Comparison of ENCODE assay signal across 8 cellular contexts in genomic region chr1:212698467-212699103, GRCh38. TPM values are rescaled to one million over a fixed set of nuclear protein-coding genes. Genes with fewer than 3 reads are reported as not detected.
A peak's percentile ranks its signal among the peaks of the same experiment; 100 is the strongest.
DNase-seq lines count a peak whose midpoint lies in the region; TF ChIP-seq lines count a peak whose summit lies in the region.

No MANE protein-coding gene starts in this region.

- 23 to 25% methylated on average over 12 of the region's 12 CpGs for WGBS in esophagus, 2 donors
- WGBS in spleen, 5 donors, result 29 to 37% (median 32%) methylated on average over 10 to 12 of the region's 12 CpGs

- intact Hi-C loops in spleen (cut with DNase I; ENCODE audit: low total_unique reads), result no loop called here

- no peaks in the 10 kb centered on the region for H3K27me3 Mint-ChIP-seq in IgD-negative memory B cell

- peaks cover 27 to 41% (median 36%) of the 10 kb centered on the region in 3 donors for H3K4me1 Mint-ChIP-seq in IgD-negative memory B cell

- H3K27ac Mint-ChIP-seq in IgD-negative memory B cell, result no peak overlapping the region

- H3K27me3 ChIP-seq in esophagus (ENCODE audit: control insufficient read depth in 1 of 2, insufficient read depth in 2 of 2, low read length in 2 of 2) (no peaks in the 10 kb centered on the region), spleen (replicated peaks in 1 of 7) (peaks cover 0 to 20% (median 0%) of the 10 kb centered on the region in 7 donors)

- TF ChIP-seq POLR2A in spleen (IDR thresholded peaks at IDR 0.05), result no peak

- no peaks in the 10 kb centered on the region for H3K9me3 ChIP-seq in esophagus (ENCODE audit: control insufficient read depth in 2 of 2, insufficient read depth in 1 of 2, low read depth in 1 of 2, low read length in 1 of 2)
- no peaks in the 10 kb centered on the region for H3K9me3 ChIP-seq in spleen

- H3K4me3 ChIP-seq in esophagus (ENCODE audit: low read depth in 1 of 2, low read length in 2 of 2), result peak overlapping the region; percentile 49 to 59
- peak overlapping the region; percentile 58 to 86 (median 73) for H3K4me3 ChIP-seq in spleen

- no peaks in the 10 kb centered on the region for H3K36me3 Mint-ChIP-seq in IgD-negative memory B cell

- H3K36me3 ChIP-seq in esophagus (ENCODE audit: control insufficient read depth in 2 of 2, insufficient read depth in 2 of 2, low read length in 1 of 2) (no peaks in the 10 kb centered on the region), spleen (peaks cover 0 to under 1% (median 0%) of the 10 kb centered on the region in 6 donors)

- H3K4me1 ChIP-seq in esophagus (ENCODE audit: control insufficient read depth in 2 of 2, insufficient read depth in 2 of 2, low read length in 1 of 2), result peaks cover 10 to 12% of the 10 kb centered on the region in 2 donors
- peaks cover 24 to 50% (median 39%) of the 10 kb centered on the region in 6 donors for H3K4me1 ChIP-seq in spleen

- H3K27ac ChIP-seq in esophagus (ENCODE audit: low read depth in 2 of 2, low read length in 1 of 2) (no peak overlapping the region), spleen (peak overlapping the region in 3 of 8 donors; percentile 73 to 86 (median 86))

- peak; percentile 53 for DNase-seq in activated CD8-positive, alpha-beta memory T cell treated with anti-CD3 and anti-CD28 coated beads for 24 hours
- DNase-seq in activated CD8-positive, alpha-beta memory T cell treated with anti-CD3 and anti-CD28 coated beads, Interleukin-2, amount 50 U/mL, for 4 hours, result no peak
- DNase-seq in spleen (no peak), medulla oblongata (ENCODE audit: extremely low spot score) (no peak), occipital lobe (lab: John Stamatoyannopoulos, UW) (no peak)
- no peak for DNase-seq in activated effector memory CD4-positive, alpha-beta T cell treated with anti-CD3 and anti-CD28 coated beads, Interleukin-2, amount 50 U/mL, for 16 hours

- H3K4me3 Mint-ChIP-seq in IgD-negative memory B cell, result peak overlapping the region; percentile 84 to 96 (median 88)

- no peak for TF ChIP-seq CTCF in spleen (IDR thresholded peaks at IDR 0.05 in 8 of 11, conservative IDR thresholded peaks at IDR 0.05 in 3 of 11)

- no peaks in the 10 kb centered on the region for H3K9me3 Mint-ChIP-seq in IgD-negative memory B cell

RNA-seq across cellular contexts. Expression of gene BATF3, which starts 1.1 kb away (rescaled TPM):
- polyA plus RNA-seq in IgD-negative memory B cell (0.80 TPM), esophagus (1 to 10 TPM; 1.7 to 1.8 TPM), spleen (10 to 100 TPM; 11.3 to 23.3 (median 12.3) TPM)
- total RNA-seq in spleen (10 to 100 TPM; 10.8 to 34.0 (median 14.1) TPM), occipital lobe (8.0 TPM)
